In the genomic region with DNA sequence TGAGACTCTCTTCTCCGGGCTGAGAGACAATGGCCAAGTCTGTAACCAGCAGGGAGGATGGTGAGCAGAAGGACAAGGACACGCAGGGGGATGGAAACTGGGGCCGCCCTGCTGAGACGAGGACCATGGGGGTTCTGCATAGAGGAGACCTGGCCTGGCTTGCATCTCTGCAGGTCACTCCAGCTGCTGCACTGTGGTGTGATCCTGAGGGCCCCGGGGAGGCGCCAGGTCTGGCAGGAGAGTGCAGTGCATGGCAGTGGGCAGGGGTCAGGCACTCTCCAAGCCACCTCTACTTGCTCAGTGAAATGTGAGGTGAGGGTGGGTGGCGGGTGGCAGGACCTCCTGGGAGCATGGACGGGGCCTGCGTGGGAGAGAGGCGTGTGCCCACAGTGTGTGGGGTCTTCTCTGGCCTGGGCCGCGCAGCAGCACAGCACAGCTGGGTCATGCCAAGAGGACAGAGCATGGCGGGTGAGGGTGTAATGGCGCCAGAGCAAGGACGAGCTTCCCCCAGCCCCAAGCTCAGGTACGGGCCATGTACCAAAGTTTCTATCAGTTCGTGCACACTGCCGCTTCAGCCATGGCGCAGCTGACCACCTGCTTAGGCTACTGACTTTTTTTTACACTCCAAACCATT, we compare ENCODE assay signal across 11 cellular contexts. TPM values are rescaled to one million over a fixed set of nuclear protein-coding genes. Genes with fewer than 3 reads are reported as not detected.
DNase-seq lines count a peak whose midpoint lies in the region; ATAC-seq and TF ChIP-seq lines count a peak whose summit lies in the region.
"Had no signal": no experiment of that assay in that cellular context is flagged by ENCODE, and none has a peak within 500 bp of the region (broad histone marks: within the 10 kb centered on the region; RNA-seq: fewer than 3 reads in every experiment).

No MANE protein-coding gene starts in this region.

- no peak for TF ChIP-seq POLR2A in erythroblast (IDR thresholded peaks at IDR 0.05; ENCODE audit: low read length)

- H4K20me1 ChIP-seq in BLaER1 (no peaks in the 10 kb centered on the region), GM23338 (replicated peaks; ENCODE audit: insufficient read depth) (peaks cover 23% of the 10 kb centered on the region), neural progenitor cell (ENCODE audit: low read depth) (no peaks in the 10 kb centered on the region)

- H3K9me3 Mint-ChIP-seq in GM23338 (peaks cover 9% of the 10 kb centered on the region; the same call in 2 of the 3 replicates), chondrocyte (ENCODE audit: low read depth) (no peaks in the 10 kb centered on the region), neural progenitor cell (peaks cover 4% of the 10 kb centered on the region)
- H3K9me3 Mint-ChIP-seq: activated CD4-positive, alpha-beta T cell treated with anti-CD3 and anti-CD28 coated beads, Interleukin-2, amount 10 ng/mL, durations not matched to agents 7 days and 5 days; activated T-cell treated with anti-CD3 and anti-CD28 coated beads, Interleukin-2, amount 50 U/mL, for 72 hours had no signal

- H3K9ac ChIP-seq in BLaER1 (peak overlapping the region; percentile 68), neural progenitor cell (no peak overlapping the region)

- H3K9me3 ChIP-seq in BLaER1 (peaks cover 14% of the 10 kb centered on the region; the same call in 1 of the 2 replicates), neural progenitor cell (ENCODE audit: low read depth) (no peaks in the 10 kb centered on the region)

- H3K27me3 ChIP-seq in BLaER1 (no peaks in the 10 kb centered on the region), GM23338 (ENCODE audit: insufficient read depth) (no peaks in the 10 kb centered on the region), neural progenitor cell (no peaks in the 10 kb centered on the region)

- H3K36me3 Mint-ChIP-seq in GM23338 (ENCODE audit: low read depth) (peaks cover 69% of the 10 kb centered on the region), chondrocyte (ENCODE audit: low read depth) (peaks cover 22% of the 10 kb centered on the region), neural progenitor cell (peaks cover 42% of the 10 kb centered on the region)

- H3F3A ChIP-seq in GM23338 (replicated peaks; ENCODE audit: low read depth) (no peaks in the 10 kb centered on the region; the same call in 1 of the 2 replicates), neural progenitor cell (ENCODE audit: low read depth) (no peaks in the 10 kb centered on the region)

- H3K27me3 Mint-ChIP-seq in GM23338 (ENCODE audit: insufficient read depth, low read depth, poor library complexity) (peaks cover 8% of the 10 kb centered on the region), chondrocyte (ENCODE audit: low read depth) (no peaks in the 10 kb centered on the region), neural progenitor cell (ENCODE audit: insufficient read depth, low read depth) (peaks cover 4% of the 10 kb centered on the region)
- H3K27me3 Mint-ChIP-seq: activated CD4-positive, alpha-beta T cell treated with anti-CD3 and anti-CD28 coated beads, Interleukin-2, amount 10 ng/mL, durations not matched to agents 7 days and 5 days had no signal

- H3K4me2 ChIP-seq in BLaER1 (peak overlapping the region; percentile 80), GM23338 (no peak overlapping the region), neural progenitor cell (no peak overlapping the region)

- ATAC-seq in GM23338 = no peak
- no peak for ATAC-seq in HG03039 (IDR thresholded peaks at IDR 0.05; ENCODE audit: unreplicated experiment)
- ATAC-seq: activated T-cell treated with anti-CD3 and anti-CD28 coated beads, Interleukin-2, amount 50 U/mL, for 72 hours; PC-3 had no signal

- TF ChIP-seq CTCF in GM23338 (conservative IDR thresholded peaks at IDR 0.05; ENCODE audit: low read depth in 2 of 2) (no peak), chondrocyte (IDR thresholded peaks at IDR 0.05) (no peak), neural progenitor cell (IDR thresholded peaks at IDR 0.05) (no peak)

- H3K4me3 ChIP-seq in BLaER1 = no peak overlapping the region; the same call in 1 of the 2 replicates
- no peak overlapping the region for H3K4me3 ChIP-seq in GM23338
- no peak overlapping the region for H3K4me3 ChIP-seq in neural progenitor cell

- peaks cover 34% of the 10 kb centered on the region for H3K79me2 ChIP-seq in GM23338 (replicated peaks; ENCODE audit: insufficient read depth)
- H3K79me2 ChIP-seq in neural progenitor cell (ENCODE audit: low read depth) = no peaks in the 10 kb centered on the region

- H3K27ac Mint-ChIP-seq in GM23338 = peak overlapping the region; percentile 56
- H3K27ac Mint-ChIP-seq in chondrocyte (ENCODE audit: unreplicated experiment) = peak overlapping the region; percentile 43
- H3K27ac Mint-ChIP-seq in neural progenitor cell = peak overlapping the region; percentile 95
- H3K27ac Mint-ChIP-seq: activated CD4-positive, alpha-beta T cell treated with anti-CD3 and anti-CD28 coated beads, Interleukin-2, amount 10 ng/mL, durations not matched to agents 7 days and 5 days; activated T-cell treated with anti-CD3 and anti-CD28 coated beads, Interleukin-2, amount 50 U/mL, for 72 hours had no signal

- peaks cover 3% of the 10 kb centered on the region; the same call in 2 of the 3 replicates for H3K4me1 Mint-ChIP-seq in GM23338
- peaks cover 30% of the 10 kb centered on the region for H3K4me1 Mint-ChIP-seq in chondrocyte (ENCODE audit: low read depth)
- peaks cover 45% of the 10 kb centered on the region for H3K4me1 Mint-ChIP-seq in neural progenitor cell

- H3K36me3 ChIP-seq in BLaER1 (peaks cover 48% of the 10 kb centered on the region), GM23338 (ENCODE audit: insufficient read depth) (peaks cover 10% of the 10 kb centered on the region), neural progenitor cell (no peaks in the 10 kb centered on the region)

- peaks cover 80% of the 10 kb centered on the region for H3K4me1 ChIP-seq in BLaER1
- H3K4me1 ChIP-seq in GM23338 (ENCODE audit: insufficient read depth) = no peaks in the 10 kb centered on the region
- no peaks in the 10 kb centered on the region for H3K4me1 ChIP-seq in neural progenitor cell

- H2AFZ ChIP-seq in GM23338 (no peak overlapping the region), neural progenitor cell (replicated peaks) (no peak overlapping the region)

- H3K4me3 Mint-ChIP-seq in GM23338 (no peak overlapping the region), chondrocyte (ENCODE audit: unreplicated experiment) (no peak overlapping the region), neural progenitor cell (peak overlapping the region; percentile 60)
- H3K4me3 Mint-ChIP-seq: activated CD4-positive, alpha-beta T cell treated with anti-CD3 and anti-CD28 coated beads, Interleukin-2, amount 10 ng/mL, durations not matched to agents 7 days and 5 days; activated T-cell treated with anti-CD3 and anti-CD28 coated beads, Interleukin-2, amount 50 U/mL, for 72 hours had no signal

- no peak for DNase-seq in GM23338 (ENCODE audit: low spot score)
- no peak for DNase-seq in chondrocyte (ENCODE audit: low spot score)
- no peak for DNase-seq in neural progenitor cell (ENCODE audit: low spot score)
- no peak for DNase-seq in erythroblast (lab: John Stamatoyannopoulos, UW)
- no peak for DNase-seq in SIG-M5 treated with dmso at 0.1 percent for 504 hours (lab: John Stamatoyannopoulos, UW; ENCODE audit: unreplicated experiment)
- DNase-seq: activated CD4-positive, alpha-beta T cell treated with anti-CD3 and anti-CD28 coated beads, Interleukin-2, amount 10 ng/mL, durations not matched to agents 7 days and 5 days; activated T-cell treated with anti-CD3 and anti-CD28 coated beads, Interleukin-2, amount 50 U/mL, for 72 hours; MV-4-11; PC-3 had no signal

- no peaks in the 10 kb centered on the region for H3K9me2 ChIP-seq in GM23338 (ENCODE audit: insufficient read depth)

- H3K27ac ChIP-seq in BLaER1 (peak overlapping the region; percentile 90), GM23338 (ENCODE audit: low read depth) (no peak overlapping the region), neural progenitor cell (no peak overlapping the region)

RNA-seq across cellular contexts. Expression of a gene that starts 43.1 kb away (rescaled TPM):
- 36.5 and 41.1 TPM in 2 replicates for total RNA-seq in GM23338 (2014; rRNA removed; shearing (Covaris generic))
- polyA plus RNA-seq in GM23338 (2016; fragmentation: Nextera tagmentation; extraction: Ambion mirVana) = 23.0 and 25.2 TPM in 2 replicates
- 19.8 to 21.2 TPM (median 20.5 TPM) in 3 replicates for total RNA-seq in chondrocyte
- 19.2 and 30.5 TPM in 2 replicates for total RNA-seq in neural progenitor cell (ENCODE audit: low replicate concordance)

Comparison
In these comparisons a context has a peak if more than half of its experiments do, and no peak if none do; other contexts are left out.
1. H3K27ac Mint-ChIP-seq: peak in every context shown above with its lines; median percentile 95 in neural progenitor cell; 56 in GM23338; 43 in chondrocyte.